ENCODE assay signal across 15 cellular contexts in genomic region chr21:44211978-44212377, GRCh38. TPM values are rescaled to one million over a fixed set of nuclear protein-coding genes. Genes with fewer than 3 reads are reported as not detected.
DNase-seq lines count a peak whose midpoint lies in the region; ATAC-seq, FAIRE-seq and TF ChIP-seq lines count a peak whose summit lies in the region.
"Not testable (repeated sequence)": the region's sequence is repeated elsewhere in the genome, so short reads cannot be mapped to it uniquely, and the experiment has no call there.
"Had no signal": no experiment of that assay in that cellular context is flagged by ENCODE, and none has a peak within 500 bp of the region (broad histone marks: within the 10 kb centered on the region; RNA-seq: fewer than 3 reads in every experiment).

No MANE protein-coding gene starts in this region.

- peak overlapping the region; percentile 60 for H3K27ac ChIP-seq in DOHH2 (ENCODE audit: low read depth, low read length)

- TF ChIP-seq CTCF in DOHH2 (IDR thresholded peaks at IDR 0.05; ENCODE audit: low read depth, low read length, poor library complexity, severe bottlenecking), result not testable (repeated sequence)

- H3K27me3 ChIP-seq in DOHH2 (ENCODE audit: control insufficient read depth, low read length), result not testable (repeated sequence)

- peak overlapping the region; percentile 20 for H3K27ac Mint-ChIP-seq in activated T-helper 17 cell treated with anti-CD3 and anti-CD28 coated beads, Interleukin-2, amount 50 U/mL, for 72 hours
- peak overlapping the region; percentile 41 for H3K27ac Mint-ChIP-seq in activated naive CD8-positive, alpha-beta T cell
- H3K27ac Mint-ChIP-seq in central memory CD8-positive, alpha-beta T cell (ENCODE audit: low read depth), result peak overlapping the region; percentile 81
- peak overlapping the region; percentile 91 for H3K27ac Mint-ChIP-seq in stimulated activated naive B cell treated with anti-CD40 and anti-IgM and Interleukin-4, amounts not matched to agents 10 μg/mL and 1 μg/mL and 100 μg/mL, for 72 hours

- H3K36me3 Mint-ChIP-seq in activated T-helper 17 cell treated with anti-CD3 and anti-CD28 coated beads, Interleukin-2, amount 50 U/mL, for 72 hours (ENCODE audit: low read depth); activated naive CD8-positive, alpha-beta T cell; central memory CD8-positive, alpha-beta T cell (ENCODE audit: insufficient read depth); stimulated activated naive B cell treated with anti-CD40 and anti-IgM and Interleukin-4, amounts not matched to agents 10 μg/mL and 1 μg/mL and 100 μg/mL, for 72 hours: not testable (repeated sequence)

- not testable (repeated sequence) for H3F3A ChIP-seq in DOHH2 (ENCODE audit: control insufficient read depth, insufficient read depth)

- H3K27me3 Mint-ChIP-seq in activated T-helper 17 cell treated with anti-CD3 and anti-CD28 coated beads, Interleukin-2, amount 50 U/mL, for 72 hours; activated naive CD8-positive, alpha-beta T cell; central memory CD8-positive, alpha-beta T cell; stimulated activated naive B cell treated with anti-CD40 and anti-IgM and Interleukin-4, amounts not matched to agents 10 μg/mL and 1 μg/mL and 100 μg/mL, for 72 hours: not testable (repeated sequence)

- H3K9me3 ChIP-seq in DOHH2 (ENCODE audit: control insufficient read depth, insufficient read depth, low read length), result not testable (repeated sequence)

- peak; percentile 92 for FAIRE-seq in GM12892 (lab: Jason Lieb, UNC)
- peak; percentile 31 for FAIRE-seq in GM19239 (lab: Jason Lieb, UNC)

- TF ChIP-seq POLR2A in GM12892 (IDR thresholded peaks at IDR 0.05; ENCODE audit: low read depth, low read length), result not testable (repeated sequence)

- ATAC-seq in activated T-helper 17 cell treated with anti-CD3 and anti-CD28 coated beads, Interleukin-2, amount 50 U/mL, for 72 hours (replicated peaks), result peak; percentile 63
- ATAC-seq in central memory CD8-positive, alpha-beta T cell (replicated peaks; ENCODE audit: extremely low read depth, poor library complexity, severe bottlenecking); stimulated activated naive B cell treated with anti-CD40 and anti-IgM and Interleukin-4, amounts not matched to agents 10 μg/mL and 1 μg/mL and 100 μg/mL, for 72 hours (replicated peaks): not testable (repeated sequence)

- H3K9me2 ChIP-seq in DOHH2 (replicated peaks; ENCODE audit: control insufficient read depth, low read length), result not testable (repeated sequence)

- H3K4me3 Mint-ChIP-seq in activated T-helper 17 cell treated with anti-CD3 and anti-CD28 coated beads, Interleukin-2, amount 50 U/mL, for 72 hours, result peak overlapping the region; percentile 3
- H3K4me3 Mint-ChIP-seq in activated naive CD8-positive, alpha-beta T cell; central memory CD8-positive, alpha-beta T cell: not testable (repeated sequence)
- peak overlapping the region; percentile 1 to 46 for H3K4me3 Mint-ChIP-seq in stimulated activated naive B cell treated with anti-CD40 and anti-IgM and Interleukin-4, amounts not matched to agents 10 μg/mL and 1 μg/mL and 100 μg/mL, for 72 hours

- 0 out of 2 replicates have a peak overlapping the region, but pooled peaks have one; percentile 33 for H3K4me2 ChIP-seq in DOHH2 (ENCODE audit: low read length)

- H3K4me3 ChIP-seq in DOHH2 (ENCODE audit: low read length), result not testable (repeated sequence)

- not testable (repeated sequence) for H3K36me3 ChIP-seq in DOHH2 (ENCODE audit: control insufficient read depth, low read length)

- not testable (repeated sequence) for H3K79me2 ChIP-seq in DOHH2 (ENCODE audit: control insufficient read depth, low read length)

- H3K9me3 Mint-ChIP-seq in activated T-helper 17 cell treated with anti-CD3 and anti-CD28 coated beads, Interleukin-2, amount 50 U/mL, for 72 hours; activated naive CD8-positive, alpha-beta T cell (ENCODE audit: low read depth); central memory CD8-positive, alpha-beta T cell; stimulated activated naive B cell treated with anti-CD40 and anti-IgM and Interleukin-4, amounts not matched to agents 10 μg/mL and 1 μg/mL and 100 μg/mL, for 72 hours: not testable (repeated sequence)

- not testable (repeated sequence) for DNase-seq in GM12892 (ENCODE audit: insufficient read length); GM19239 (ENCODE audit: insufficient read length, low spot score); central memory CD8-positive, alpha-beta T cell (ENCODE audit: low spot score in 2 of 2); stimulated activated naive B cell treated with anti-CD40 and anti-IgM and Interleukin-4, amounts not matched to agents 10 μg/mL and 1 μg/mL and 100 μg/mL, for 72 hours

- not testable (repeated sequence) for H4K20me1 ChIP-seq in DOHH2 (ENCODE audit: control insufficient read depth, insufficient read depth, low read depth, low read length)

- peaks cover 22% of the 10 kb centered on the region for H3K4me1 ChIP-seq in DOHH2 (ENCODE audit: control insufficient read depth, low read length)

- not testable (repeated sequence) for H3K4me1 Mint-ChIP-seq in activated T-helper 17 cell treated with anti-CD3 and anti-CD28 coated beads, Interleukin-2, amount 50 U/mL, for 72 hours; activated naive CD8-positive, alpha-beta T cell (ENCODE audit: low read depth); central memory CD8-positive, alpha-beta T cell; stimulated activated naive B cell treated with anti-CD40 and anti-IgM and Interleukin-4, amounts not matched to agents 10 μg/mL and 1 μg/mL and 100 μg/mL, for 72 hours

RNA-seq across cellular contexts. Expression of gene ICOSLG, which starts 28.8 kb away (rescaled TPM):
- 7.7 TPM for polyA plus RNA-seq in GM12892 (2012; ENCODE audit: missing spikeins)
- 1 to 10 TPM; 2.0 to 6.4 TPM for total RNA-seq in activated T-helper 17 cell treated with anti-CD3 and anti-CD28 coated beads, Interleukin-2, amount 50 U/mL, for 72 hours
- total RNA-seq: G401 had no signal
- polyA plus RNA-seq: AG04450 had no signal

RNA-seq across cellular contexts. Expression of gene DNMT3L, which starts 49.7 kb away (rescaled TPM):
- polyA plus RNA-seq in GM12892 (2012; ENCODE audit: missing spikeins), result not detected
- not detected for total RNA-seq in activated T-helper 17 cell treated with anti-CD3 and anti-CD28 coated beads, Interleukin-2, amount 50 U/mL, for 72 hours
- total RNA-seq: A673; Calu3; CD4-positive, alpha-beta T cell; CD8-positive, alpha-beta T cell; Daoy had no signal
- polyA plus RNA-seq: AG04450, BJ had no signal

Comparison
In these comparisons a context has a peak if more than half of its experiments do, and no peak if none do; other contexts are left out.
1. H3K27ac Mint-ChIP-seq: peak in every context shown above with its lines; median percentile 91 in stimulated activated naive B cell treated with anti-CD40 and anti-IgM and Interleukin-4, amounts not matched to agents 10 μg/mL and 1 μg/mL and 100 μg/mL, for 72 hours; 81 in central memory CD8-positive, alpha-beta T cell; 41 in activated naive CD8-positive, alpha-beta T cell; 20 in activated T-helper 17 cell treated with anti-CD3 and anti-CD28 coated beads, Interleukin-2, amount 50 U/mL, for 72 hours.